Comparison of ENCODE assay signal across 11 cellular contexts in genomic region chr1:178411756-178412399, GRCh38.
A peak's percentile ranks its signal among the peaks of the same experiment; 100 is the strongest.
DNase-seq lines count a peak whose midpoint lies in the region; ATAC-seq, FAIRE-seq and TF ChIP-seq lines count a peak whose summit lies in the region.
"Had no signal": no experiment of that assay in that cellular context is flagged by ENCODE, and none has a peak within 500 bp of the region (broad histone marks: within the 10 kb centered on the region; RNA-seq: fewer than 3 reads in every experiment).

No MANE protein-coding gene starts in this region.

- in situ Hi-C loops in GM12878 (cut with MboI): no loop called here

- no peak overlapping the region for H4K8ac ChIP-seq in mesenchymal stem cell (ENCODE audit: low read length)

- H3K27me3 ChIP-seq in GM12878 (replicated peaks in 1 of 2; ENCODE audit: control insufficient read depth in 2 of 2, insufficient read depth in 2 of 2, low read length in 1 of 2): no peaks in the 10 kb centered on the region
- no peaks in the 10 kb centered on the region for H3K27me3 ChIP-seq in WERI-Rb-1 (ENCODE audit: insufficient read depth, low read depth, severe bottlenecking)
- no peaks in the 10 kb centered on the region for H3K27me3 ChIP-seq in mesenchymal stem cell (ENCODE audit: control insufficient read depth in 1 of 2, insufficient read depth in 1 of 2, low read length in 2 of 2)
- H3K27me3 ChIP-seq: spleen had no signal

- no peaks in the 10 kb centered on the region for H3K36me3 ChIP-seq in GM12878 (ENCODE audit: control insufficient read depth in 2 of 2, insufficient read depth in 2 of 2, low read length in 1 of 2)
- no peaks in the 10 kb centered on the region for H3K36me3 ChIP-seq in WERI-Rb-1
- H3K36me3 ChIP-seq in mesenchymal stem cell (ENCODE audit: control insufficient read depth in 1 of 2, insufficient read depth in 2 of 2, low read depth in 1 of 2, low read length in 2 of 2): no peaks in the 10 kb centered on the region
- H3K36me3 ChIP-seq: spleen had no signal

- H2AFZ ChIP-seq in GM12878 (ENCODE audit: control insufficient read depth, low read depth, low read length): peak overlapping the region; percentile 59
- no peak overlapping the region for H2AFZ ChIP-seq in mesenchymal stem cell (ENCODE audit: low read depth, low read length)

- intact Hi-C loops in GM12878 (cut with micrococcal nuclease; ENCODE audit: unreplicated experiment): no loop called here

- no peak overlapping the region for H2BK5ac ChIP-seq in mesenchymal stem cell (ENCODE audit: low read depth, low read length, poor library complexity, severe bottlenecking)

- H4K91ac ChIP-seq in mesenchymal stem cell (ENCODE audit: low read length): no peak overlapping the region

- FAIRE-seq in GM12878 (lab: Jason Lieb, UNC): no peak

- no peak for TF ChIP-seq POLR2A in GM12878 (IDR thresholded peaks at IDR 0.05; ENCODE audit: low read depth, low read length)

- H3K4me1 ChIP-seq in GM12878 (ENCODE audit: control insufficient read depth, insufficient read depth, low read length) (peaks cover 17% of the 10 kb centered on the region), mesenchymal stem cell (ENCODE audit: control insufficient read depth, insufficient read depth, low read depth, low read length) (no peaks in the 10 kb centered on the region)

- RAD21 ChIA-PET in GM12878 (lab: Charles Lee; ENCODE audit: unreplicated experiment): no interaction called here

- TF ChIP-seq EP300 in GM12878 (IDR thresholded peaks at IDR 0.05; ENCODE audit: borderline replicate concordance in 1 of 2, control insufficient read depth in 1 of 2, low read depth in 2 of 2, low read length in 2 of 2): no peak

- H3K14ac ChIP-seq in mesenchymal stem cell (ENCODE audit: low read length in 2 of 2): peak overlapping the region in 1 of 2 experiments; percentile 91

- H2AK5ac ChIP-seq in mesenchymal stem cell (ENCODE audit: low read length, severe bottlenecking): no peak overlapping the region

- peaks cover 5% of the 10 kb centered on the region for H3K79me1 ChIP-seq in mesenchymal stem cell (replicated peaks; ENCODE audit: low read length, poor library complexity, severe bottlenecking)

- BruUV-seq in GM12878 (replicated peaks; lab: Mats Ljungman, UMichigan): no TSS peak

- no peak overlapping the region for H2BK120ac ChIP-seq in mesenchymal stem cell (ENCODE audit: low read depth, low read length)

- H3K9ac ChIP-seq in GM12878 (ENCODE audit: control insufficient read depth, insufficient read depth, low read length) (no peak overlapping the region), mesenchymal stem cell (ENCODE audit: low read length) (no peak overlapping the region)

- ATAC-seq in GM18868 (IDR thresholded peaks at IDR 0.05; ENCODE audit: unreplicated experiment) (peak; percentile 63), GM21526 (IDR thresholded peaks at IDR 0.05; ENCODE audit: low FRiP score, unreplicated experiment) (peak; percentile 80), HG03066 (IDR thresholded peaks at IDR 0.05; ENCODE audit: low read depth, unreplicated experiment) (peak; percentile 67), GM12878 (peak; percentile 82)
- ATAC-seq: activated T-helper 17 cell treated with anti-CD3 and anti-CD28 coated beads, Interleukin-2, amount 50 U/mL, for 72 hours had no signal

- peak overlapping the region; percentile 71 for H3K27ac ChIP-seq in GM12878 (ENCODE audit: control insufficient read depth, insufficient read depth)
- H3K27ac ChIP-seq in WERI-Rb-1: no peak overlapping the region
- no peak overlapping the region for H3K27ac ChIP-seq in mesenchymal stem cell (ENCODE audit: low read length, poor library complexity, severe bottlenecking)

- no peak for DNase-seq in GM12878 (ENCODE audit: low read depth, low spot score)
- no peak for DNase-seq in WERI-Rb-1
- no peak for DNase-seq in T-helper 9 cell
- no peak for DNase-seq in mesenchymal stem cell
- DNase-seq in EL: no peak
- DNase-seq: activated CD4-positive, CD25-positive, alpha-beta regulatory T cell; spleen had no signal

- H4K20me1 ChIP-seq in GM12878 (ENCODE audit: control insufficient read depth, insufficient read depth): no peaks in the 10 kb centered on the region

- H2BK15ac ChIP-seq in mesenchymal stem cell (ENCODE audit: low read depth, poor library complexity, severe bottlenecking): no peak overlapping the region

- no peak overlapping the region for H3K23ac ChIP-seq in mesenchymal stem cell (ENCODE audit: low read length in 2 of 2)

- SMC1A ChIA-PET in GM12878 (lab: Charles Lee; ENCODE audit: uncharacterized antibody, unreplicated experiment): interaction anchor here (1.2 to 1.3 kb wide), 2 partner anchors 60 to 90 kb away, joined by 4 to 7 read pairs; no protein-coding TSS in a partner anchor

- H2BK12ac ChIP-seq in mesenchymal stem cell (ENCODE audit: low read length in 2 of 2): no peak overlapping the region

- CTCF ChIA-PET in GM12878 (lab: Yijun Ruan, JAX): interaction anchor here (1.3 to 1.4 kb wide), 2 partner anchors 8 to 59 kb away, joined by 4 read pairs; no protein-coding TSS in a partner anchor

- WGBS in GM12878 (ENCODE audit: insufficient coverage, insufficient replicate concordance, low lambda C conversion rate, missing lambda C conversion rate): 14% methylated on average over 7 of the region's 7 CpGs
- WGBS in mesenchymal stem cell: 97% methylated on average over 4 of the region's 7 CpGs

- peaks cover 5% of the 10 kb centered on the region; the same call in 2 of the 3 replicates for H3K9me3 ChIP-seq in GM12878 (replicated peaks; ENCODE audit: control insufficient read depth, insufficient read depth, low read length)
- H3K9me3 ChIP-seq in WERI-Rb-1 (ENCODE audit: severe bottlenecking): no peaks in the 10 kb centered on the region
- peaks cover 19% of the 10 kb centered on the region for H3K9me3 ChIP-seq in mesenchymal stem cell (ENCODE audit: control insufficient read depth, low read length)

- no peak for TF ChIP-seq RAD21 in GM12878 (IDR thresholded peaks at IDR 0.05; ENCODE audit: insufficient read depth, low read depth, low read length)

- peak overlapping the region in 1 of 2 experiments; percentile 21 for H3K18ac ChIP-seq in mesenchymal stem cell (ENCODE audit: low read depth in 1 of 2, low read length in 2 of 2)

- H3K79me2 ChIP-seq in GM12878 (ENCODE audit: control insufficient read depth, insufficient read depth, low read length): no peaks in the 10 kb centered on the region

- TF ChIP-seq CTCF in GM12878 (IDR thresholded peaks at IDR 0.05 in 2 of 3, conservative IDR thresholded peaks at IDR 0.05 in 1 of 3; ENCODE audit: control insufficient read depth in 2 of 3, extremely low read depth in 1 of 3, insufficient read depth in 1 of 3, low read depth in 3 of 3, low read length in 3 of 3): no peak
- TF ChIP-seq CTCF in WERI-Rb-1 (IDR thresholded peaks at IDR 0.05; ENCODE audit: low read depth, low read length): no peak

- H3K4me2 ChIP-seq in GM12878 (ENCODE audit: control insufficient read depth, insufficient read depth) (peak overlapping the region; percentile 67), mesenchymal stem cell (ENCODE audit: low read length, poor library complexity, severe bottlenecking) (no peak overlapping the region)

- POLR2A ChIA-PET in GM12878 (lab: Charles Lee): no interaction called here

- H3K4me3 ChIP-seq in GM12878 (peak overlapping the region; percentile 33; the same call in 1 of the 2 replicates), WERI-Rb-1 (ENCODE audit: low read depth, low read length) (no peak overlapping the region), mesenchymal stem cell (ENCODE audit: insufficient read depth in 1 of 2, low read depth in 1 of 2, low read length in 2 of 2) (no peak overlapping the region)
- H3K4me3 ChIP-seq: spleen had no signal

- no peak overlapping the region for H3K4ac ChIP-seq in mesenchymal stem cell (ENCODE audit: low read depth in 1 of 2, low read length in 2 of 2)

TF ChIP-seq in GM12878, 131 proteins besides CTCF, POLR2A, EP300 and RAD21 (continues in another document):
- no peak for TF ChIP-seq RELB (IDR thresholded peaks at IDR 0.05; ENCODE audit: low read depth)
- no peak for TF ChIP-seq FOXK2 (IDR thresholded peaks at IDR 0.05)
- no peak for TF ChIP-seq SIX5 (IDR thresholded peaks at IDR 0.05; ENCODE audit: low read depth, low read length, severe bottlenecking)
- no peak for TF ChIP-seq KDM1A (IDR thresholded peaks at IDR 0.05; ENCODE audit: borderline replicate concordance)
- TF ChIP-seq CEBPZ (IDR thresholded peaks at IDR 0.05; ENCODE audit: low read depth, low read length): no peak
